26 cellular contexts compared by ENCODE assay signal in genomic region chr5:9391080-9391479, GRCh38.
DNase-seq lines count a peak whose midpoint lies in the region; ATAC-seq, FAIRE-seq and TF ChIP-seq lines count a peak whose summit lies in the region.
"Had no signal": no experiment of that assay in that cellular context is flagged by ENCODE, and none has a peak within 500 bp of the region (broad histone marks: within the 10 kb centered on the region; RNA-seq: fewer than 3 reads in every experiment).

No MANE protein-coding gene starts in this region.

- peak overlapping the region; percentile 58 for H3K4ac ChIP-seq in H1 (replicated peaks; ENCODE audit: insufficient read length, low read depth, low read length)

- H4K5ac ChIP-seq in H1 (ENCODE audit: insufficient read length, low read depth, low read length) = no peak overlapping the region

- H2BK5ac ChIP-seq in H1 (ENCODE audit: low read depth, low read length) = no peak overlapping the region

- intact Hi-C loops in left ventricle myocardium inferior (cut with micrococcal nuclease) (no loop called here), heart right ventricle (cut with DNase I) (no loop called here), right lobe of liver (cut with DNase I) (no loop called here)

- no peaks in the 10 kb centered on the region for H3K36me3 ChIP-seq in left ventricle myocardium inferior
- no peaks in the 10 kb centered on the region for H3K36me3 ChIP-seq in heart right ventricle
- H3K36me3 ChIP-seq in H1 (ENCODE audit: control insufficient read depth in 2 of 4, insufficient read depth in 4 of 4, low read length in 3 of 4) = no peaks in the 10 kb centered on the region
- no peaks in the 10 kb centered on the region for H3K36me3 ChIP-seq in right lobe of liver
- H3K36me3 ChIP-seq: BLaER1 treated with 17β-estradiol and CSF1 and Interleukin-3, amounts not matched to agents 10 nM and 100 nM had no signal

- H3K79me2 ChIP-seq in H1 (ENCODE audit: control insufficient read depth in 1 of 2, insufficient read depth in 2 of 2, low read length in 2 of 2) = no peaks in the 10 kb centered on the region

- H2AK5ac ChIP-seq in H1 (ENCODE audit: low read depth, low read length) = no peak overlapping the region

- H2AFZ ChIP-seq in H1 (ENCODE audit: low read length) = no peak overlapping the region

- H2BK120ac ChIP-seq in H1 (replicated peaks; ENCODE audit: low read depth, low read length) = no peak overlapping the region

- no peak overlapping the region for H4K8ac ChIP-seq in H1 (ENCODE audit: extremely low read depth, insufficient read depth, low read length)

- no peak overlapping the region for H3K18ac ChIP-seq in H1 (ENCODE audit: extremely low read depth, low read length)

- no peak overlapping the region for H2BK12ac ChIP-seq in H1 (ENCODE audit: low read depth, low read length)

- no peak overlapping the region for H2BK20ac ChIP-seq in H1 (ENCODE audit: low read length)

- H3K27me3 ChIP-seq in left ventricle myocardium inferior (ENCODE audit: low read depth) (no peaks in the 10 kb centered on the region), heart right ventricle (no peaks in the 10 kb centered on the region), H1 (replicated peaks in 1 of 4; ENCODE audit: control insufficient read depth in 3 of 4, extremely low read depth in 1 of 4, insufficient read depth in 3 of 4, low read length in 3 of 4) (no peaks in the 10 kb centered on the region), right lobe of liver (no peaks in the 10 kb centered on the region)
- H3K27me3 ChIP-seq: BLaER1 treated with 17β-estradiol and CSF1 and Interleukin-3, amounts not matched to agents 10 nM and 100 nM had no signal

- H3K4me1 ChIP-seq in left ventricle myocardium inferior (peaks cover 49% of the 10 kb centered on the region), heart right ventricle (peaks cover 0 to 53% (median 23%) of the 10 kb centered on the region in 9 donors), H1 (replicated peaks in 1 of 4; ENCODE audit: control insufficient read depth in 3 of 4, insufficient read depth in 4 of 4, low read length in 3 of 4) (no peaks in the 10 kb centered on the region), right lobe of liver (no peaks in the 10 kb centered on the region)
- H3K4me1 ChIP-seq: A549; BLaER1 treated with 17β-estradiol and CSF1 and Interleukin-3, amounts not matched to agents 10 nM and 100 nM had no signal

- H2BK15ac ChIP-seq in H1 (ENCODE audit: low read length) = no peak overlapping the region

- no peak overlapping the region for H4K91ac ChIP-seq in H1 (replicated peaks; ENCODE audit: insufficient read length, low read length)

- no peak overlapping the region for H3K23ac ChIP-seq in H1 (ENCODE audit: insufficient read length)

- TF ChIP-seq CTCF in left ventricle myocardium inferior (IDR thresholded peaks at IDR 0.05; ENCODE audit: borderline replicate concordance) (no peak), heart right ventricle (IDR thresholded peaks at IDR 0.05) (no peak), H1 (IDR thresholded peaks at IDR 0.05; ENCODE audit: control extremely low read depth in 1 of 3, insufficient read depth in 1 of 3, low read depth in 1 of 3, low read length in 3 of 3) (no peak), right lobe of liver (IDR thresholded peaks at IDR 0.05) (no peak)

- no peak for TF ChIP-seq RAD21 in H1 (IDR thresholded peaks at IDR 0.05 in 1 of 2, conservative IDR thresholded peaks at IDR 0.05 in 1 of 2; ENCODE audit: low read depth in 2 of 2, low read length in 2 of 2)

- no peak for TF ChIP-seq POLR2A in H1 (IDR thresholded peaks at IDR 0.05; ENCODE audit: control extremely low read depth in 1 of 2, low read depth in 2 of 2, low read length in 2 of 2)
- no peak for TF ChIP-seq POLR2A in right lobe of liver (IDR thresholded peaks at IDR 0.05)

- CTCF ChIA-PET in H1 (lab: Charles Lee; ENCODE audit: partially characterized antibody) = no interaction called here

- H3K14ac ChIP-seq in H1 (ENCODE audit: insufficient read length) = no peak overlapping the region

- no peak for ATAC-seq in heart right ventricle
- ATAC-seq in right lobe of liver = peak; percentile 69 to 89 (median 78)
- ATAC-seq: A549, GM12878 had no signal

- H3K79me1 ChIP-seq in H1 (ENCODE audit: low read depth, low read length) = no peaks in the 10 kb centered on the region

- H3K27ac ChIP-seq in left ventricle myocardium inferior (replicated peaks) = peak overlapping the region; percentile 73
- H3K27ac ChIP-seq in heart right ventricle = peak overlapping the region in 4 of 10 donors; percentile 35 to 83 (median 76)
- H3K27ac ChIP-seq in H1 (ENCODE audit: low read depth, low read length) = no peak overlapping the region
- H3K27ac ChIP-seq in right lobe of liver = peak overlapping the region in 1 of 3 donors; percentile 27
- H3K27ac ChIP-seq: 22Rv1; A549; BLaER1 treated with 17β-estradiol and CSF1 and Interleukin-3, amounts not matched to agents 10 nM and 100 nM; C4-2B had no signal

- H4K20me1 ChIP-seq in H1 (replicated peaks in 1 of 2; ENCODE audit: control insufficient read depth in 1 of 2, insufficient read depth in 2 of 2, low read length in 2 of 2) = peaks cover 0 to 2% of the 10 kb centered on the region in 2 experiments
- H4K20me1 ChIP-seq: BLaER1 treated with 17β-estradiol and CSF1 and Interleukin-3, amounts not matched to agents 10 nM and 100 nM had no signal

- peak; percentile 73 for FAIRE-seq in HTR-8/SVneo (lab: Jason Lieb, UNC)
- FAIRE-seq in H1 (lab: Jason Lieb, UNC) = no peak
- FAIRE-seq: A549, GM12878, GM12892, GM18507 had no signal

- no peak for TF ChIP-seq EP300 in H1 (IDR thresholded peaks at IDR 0.05; ENCODE audit: borderline replicate concordance in 1 of 2, low read depth in 2 of 2, low read length in 2 of 2)

- no peak overlapping the region for H3K56ac ChIP-seq in H1 (replicated peaks; ENCODE audit: insufficient read length, low read depth, low read length)

- no peaks in the 10 kb centered on the region for H3K23me2 ChIP-seq in H1 (ENCODE audit: low read depth, low read length)

- H3K4me3 ChIP-seq in left ventricle myocardium inferior (no peak overlapping the region), heart right ventricle (no peak overlapping the region), H1 (ENCODE audit: extremely low read depth in 1 of 4, insufficient read depth in 2 of 4, low read depth in 3 of 4, low read length in 4 of 4) (no peak overlapping the region), right lobe of liver (no peak overlapping the region)
- H3K4me3 ChIP-seq: A549; BLaER1 treated with 17β-estradiol and CSF1 and Interleukin-3, amounts not matched to agents 10 nM and 100 nM; GM12878 had no signal

- H3K4me2 ChIP-seq in H1 (ENCODE audit: insufficient read depth in 1 of 2, low read depth in 2 of 2, low read length in 2 of 2) = no peak overlapping the region
- H3K4me2 ChIP-seq: A549; BLaER1 treated with 17β-estradiol and CSF1 and Interleukin-3, amounts not matched to agents 10 nM and 100 nM had no signal

- H3K9me3 ChIP-seq in left ventricle myocardium inferior (replicated peaks) = no peaks in the 10 kb centered on the region
- no peaks in the 10 kb centered on the region for H3K9me3 ChIP-seq in heart right ventricle
- no peaks in the 10 kb centered on the region for H3K9me3 ChIP-seq in H1 (ENCODE audit: insufficient read depth in 2 of 2, low read depth in 1 of 2, low read length in 1 of 2)
- H3K9me3 ChIP-seq in right lobe of liver = no peaks in the 10 kb centered on the region
- H3K9me3 ChIP-seq: A549; BLaER1 treated with 17β-estradiol and CSF1 and Interleukin-3, amounts not matched to agents 10 nM and 100 nM had no signal

- POLR2A ChIA-PET in H1 (lab: Charles Lee; ENCODE audit: partially characterized antibody) = no interaction called here

- DNase-seq in left ventricle myocardium inferior (no peak), heart right ventricle (no peak), HTR-8/SVneo (ENCODE audit: insufficient read length, low spot score) (no peak), H1 (ENCODE audit: low read depth in 1 of 2, low spot score in 2 of 2) (no peak), right lobe of liver (peak; percentile 32 to 58 (median 52)), T1000 (lab: John Stamatoyannopoulos, UW) (no peak), CD1c-positive myeloid dendritic cell (ENCODE audit: extremely low spot score) (no peak)
- DNase-seq: AML-193; CD4-positive, alpha-beta memory T cell; CD4-positive, CD25-positive, alpha-beta regulatory T cell; CD8-positive, alpha-beta memory T cell; COR-L47; DMS 273 treated with DMSO at 0.1 percent for 48 hours; DMS153; DMS53; DMS79; DND-41; EL; GDM1 had no signal

- 87% methylated on average over 4 of the region's 4 CpGs for WGBS in heart right ventricle, 2 donors
- 94% methylated on average over 4 of the region's 4 CpGs; no CpG with 5 or more reads in 1 of the 2 experiments for WGBS in H1 (ENCODE audit: extremely low coverage in 1 of 2, insufficient coverage in 1 of 2, insufficient read length in 1 of 2, insufficient replicate concordance in 2 of 2, low coverage in 1 of 2, low lambda C conversion rate in 2 of 2, missing lambda C conversion rate in 1 of 2), 2 experiments
- WGBS in right lobe of liver (ENCODE audit: insufficient coverage, low coverage, low lambda C conversion rate, missing lambda C conversion rate) = 23% methylated on average over 4 of the region's 4 CpGs

- H3K9ac ChIP-seq in H1 (replicated peaks in 1 of 4; ENCODE audit: extremely low read depth in 1 of 4, low read depth in 3 of 4, low read length in 3 of 4) = no peak overlapping the region
- H3K9ac ChIP-seq: BLaER1 treated with 17β-estradiol and CSF1 and Interleukin-3, amounts not matched to agents 10 nM and 100 nM had no signal

TF ChIP-seq in H1, 55 proteins besides CTCF, POLR2A, EP300 and RAD21:
- no peak for TF ChIP-seq SIN3A (conservative IDR thresholded peaks at IDR 0.05 in 1 of 2, IDR thresholded peaks at IDR 0.05 in 1 of 2; ENCODE audit: low read depth in 1 of 2, low read length in 2 of 2)
- TF ChIP-seq KDM1A (IDR thresholded peaks at IDR 0.05; ENCODE audit: borderline replicate concordance, low read length) = no peak
- no peak for TF ChIP-seq CBX8 (IDR thresholded peaks at IDR 0.05; ENCODE audit: borderline replicate concordance, low read depth, low read length)
- no peak for TF ChIP-seq SUZ12 (IDR thresholded peaks at IDR 0.05; ENCODE audit: low read length)
- no peak for TF ChIP-seq CHD2 (IDR thresholded peaks at IDR 0.05; ENCODE audit: low read length)
- no peak for TF ChIP-seq HDAC6 (IDR thresholded peaks at IDR 0.05; ENCODE audit: low read depth, low read length)
- no peak for TF ChIP-seq ASH2L (IDR thresholded peaks at IDR 0.05; ENCODE audit: low read length)
- TF ChIP-seq RXRA (IDR thresholded peaks at IDR 0.05; ENCODE audit: insufficient read depth, low read depth, low read length) = no peak

Comparison
In these comparisons a context has a peak if more than half of its experiments do, and no peak if none do; other contexts are left out.
1. DNase-seq: peak in right lobe of liver (3 of 3); none in left ventricle myocardium inferior (single experiment), heart right ventricle (0 of 2), HTR-8/SVneo (single experiment), H1 (0 of 2), T1000 (single experiment) and CD1c-positive myeloid dendritic cell (single experiment).
2. ATAC-seq: peak in right lobe of liver (4 of 4); none in heart right ventricle (0 of 8).